In the genomic region with DNA sequence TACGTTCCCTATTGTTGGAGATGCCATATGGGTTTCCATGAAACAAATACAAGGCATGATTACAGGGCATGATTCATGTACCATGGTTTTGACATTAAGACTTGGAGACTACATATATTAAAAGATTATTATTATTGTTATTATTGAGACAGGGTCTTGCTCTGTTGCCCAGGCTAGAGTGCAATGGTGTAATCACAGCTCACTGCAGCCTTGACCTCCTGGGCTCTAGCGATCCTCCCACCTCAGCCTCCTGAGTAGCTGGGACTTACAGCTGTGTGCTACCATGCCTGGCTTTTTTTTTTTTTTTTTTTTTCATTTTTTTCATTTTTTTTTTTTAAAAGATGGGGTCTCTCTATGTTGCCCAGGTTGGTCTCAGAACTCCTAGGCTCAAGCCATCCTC, we compare ENCODE assay signal across 17 cellular contexts.
"Had no signal": no experiment of that assay in that cellular context is flagged by ENCODE, and none has a peak within 500 bp of the region (broad histone marks: within the 10 kb centered on the region; RNA-seq: fewer than 3 reads in every experiment).

No MANE protein-coding gene starts in this region.

- H3K4me1 ChIP-seq: colonic mucosa had no signal

- H3K9me3 ChIP-seq: colonic mucosa, esophagus squamous epithelium, gastrocnemius medialis, heart right ventricle, lower lobe of right lung, mucosa of descending colon had no signal

- H3K4me3 ChIP-seq: esophagus squamous epithelium, gastrocnemius medialis, heart right ventricle, lower lobe of right lung, mucosa of descending colon had no signal

- H3K36me3 ChIP-seq: colonic mucosa, esophagus squamous epithelium, lower lobe of right lung had no signal

- ATAC-seq: effector memory CD8-positive, alpha-beta T cell; esophagus mucosa; gastrocnemius medialis had no signal

- DNase-seq: colonic mucosa; cortex of kidney; effector CD8-positive, alpha-beta T cell; effector memory CD8-positive, alpha-beta T cell; endodermal cell; esophagus squamous epithelium; gastrocnemius medialis; glutamatergic neuron; heart right ventricle; islet precursor cell; kidney; left colon; left ventricle myocardium superior; lower lobe of right lung; mucosa of descending colon had no signal

- H3K27me3 ChIP-seq: colonic mucosa, esophagus squamous epithelium, gastrocnemius medialis, heart right ventricle had no signal

- H3K27ac ChIP-seq: colonic mucosa, epithelial cell of prostate, esophagus squamous epithelium, heart right ventricle, lower lobe of right lung had no signal
